In genomic region chr19:56623006-56623405, GRCh38 we compare ENCODE assay signal across 28 cellular contexts. TPM values are rescaled to one million over a fixed set of nuclear protein-coding genes. Genes with fewer than 3 reads are reported as not detected.
"Had no signal": no experiment of that assay in that cellular context is flagged by ENCODE, and none has a peak within 500 bp of the region (broad histone marks: within the 10 kb centered on the region; RNA-seq: fewer than 3 reads in every experiment).

No MANE protein-coding gene starts in this region.

- H3K4me3 ChIP-seq: coronary artery, dorsolateral prefrontal cortex, esophagus squamous epithelium, gastrocnemius medialis, heart right ventricle, left ventricle myocardium inferior, lower lobe of right lung, mucosa of descending colon had no signal

- ATAC-seq: esophagus mucosa, gastrocnemius medialis, heart right ventricle, left cardiac atrium, left lobe of liver, mucosa of descending colon had no signal

- H3K4me1 ChIP-seq: esophagus squamous epithelium, gastrocnemius medialis, heart right ventricle, left ventricle myocardium inferior, lower lobe of right lung had no signal

- FAIRE-seq: colon, islet of Langerhans, keratinocyte had no signal

- H3K27ac ChIP-seq: coronary artery, dorsolateral prefrontal cortex, epithelial cell of prostate, esophagus squamous epithelium, gastrocnemius medialis, heart right ventricle, left ventricle myocardium inferior, lower lobe of right lung had no signal

- H3K27me3 ChIP-seq: dorsolateral prefrontal cortex, esophagus squamous epithelium, gastrocnemius medialis, heart right ventricle had no signal

- DNase-seq: dermis blood vessel endothelial cell; dorsolateral prefrontal cortex; effector CD4-positive, alpha-beta T cell; effector memory CD4-positive, alpha-beta T cell; erythroblast; esophagus squamous epithelium; foreskin fibroblast; foreskin melanocyte; gastrocnemius medialis; glutamatergic neuron; head of caudate nucleus; heart right ventricle; hippocampal formation; left cardiac atrium; left ventricle myocardium inferior; lower lobe of right lung; mesenchymal stem cell; mucosa of descending colon had no signal

RNA-seq across cellular contexts. Expression of gene SMIM17, which starts 20.0 kb away (rescaled TPM):
- total RNA-seq: esophagus mucosa, left lobe of liver, left ventricle myocardium inferior, lower leg skin, lower lobe of right lung had no signal

RNA-seq across cellular contexts. Expression of gene ZNF835, which starts 48.6 kb away (rescaled TPM):
- total RNA-seq: mesothelial cell of epicardium, myocyte had no signal
- polyA plus RNA-seq: keratinocyte had no signal
